In the genomic region with DNA sequence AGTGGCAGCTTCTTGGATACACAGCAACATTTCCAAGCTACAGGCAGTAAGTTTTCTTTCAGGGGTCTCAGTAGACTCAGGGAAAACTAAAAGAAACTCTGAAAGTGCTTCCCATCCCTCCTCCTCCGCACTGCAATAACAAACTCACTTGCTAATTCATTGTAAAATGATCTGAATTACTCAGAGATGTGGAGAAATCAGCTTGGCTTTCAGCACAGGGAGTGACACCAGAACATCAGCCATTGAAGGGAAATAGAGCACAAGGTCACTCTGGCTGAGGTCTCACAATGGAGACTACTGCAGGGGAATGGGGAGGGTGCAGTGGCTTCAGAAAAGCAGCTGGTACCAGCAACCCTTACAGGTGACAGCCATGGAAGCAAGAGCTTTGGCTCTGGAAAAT, we compare ENCODE assay signal across 13 cellular contexts.
A peak's percentile ranks its signal among the peaks of the same experiment; 100 is the strongest.
DNase-seq lines count a peak whose midpoint lies in the region; ATAC-seq, FAIRE-seq and TF ChIP-seq lines count a peak whose summit lies in the region.
"Had no signal": no experiment of that assay in that cellular context is flagged by ENCODE, and none has a peak within 500 bp of the region (broad histone marks: within the 10 kb centered on the region; RNA-seq: fewer than 3 reads in every experiment).

No MANE protein-coding gene starts in this region.

- H3K27ac Mint-ChIP-seq in astrocyte (ENCODE audit: unreplicated experiment) (no peak overlapping the region), osteocyte (ENCODE audit: unreplicated experiment) (peak overlapping the region; percentile 86)
- no peak overlapping the region for H3K27ac Mint-ChIP-seq in activated T-helper 17 cell treated with anti-CD3 and anti-CD28 coated beads, Interleukin-2, amount 50 U/mL, for 72 hours

- WGBS in transverse colon (ENCODE audit: low coverage in 1 of 2), 2 donors: 57 to 84% methylated on average over 1 of the region's 1 CpG

- DNase-seq in astrocyte (ENCODE audit: low read depth) (no peak), fibroblast of villous mesenchyme (ENCODE audit: low read depth) (peak; percentile 41), osteocyte (ENCODE audit: extremely low spot score, unreplicated experiment) (no peak), transverse colon (no peak), mucosa of gallbladder (ENCODE audit: low spot score) (no peak)
- DNase-seq in activated naive CD4-positive, alpha-beta T cell treated with anti-CD3 and anti-CD28 coated beads, Interleukin-2, amount 50 U/mL, for 16 hours: no peak
- DNase-seq: H7, KG1, left colon, NCI-H2171 had no signal

- no peaks in the 10 kb centered on the region for H3K9me3 ChIP-seq in astrocyte (ENCODE audit: insufficient read depth, low read depth, low read length)
- no peaks in the 10 kb centered on the region for H3K9me3 ChIP-seq in transverse colon

- no peaks in the 10 kb centered on the region for H3K27me3 Mint-ChIP-seq in astrocyte (ENCODE audit: low read depth, unreplicated experiment)
- H3K27me3 Mint-ChIP-seq in osteocyte (ENCODE audit: unreplicated experiment): no peaks in the 10 kb centered on the region
- peaks cover 14% of the 10 kb centered on the region for H3K27me3 Mint-ChIP-seq in activated T-helper 17 cell treated with anti-CD3 and anti-CD28 coated beads, Interleukin-2, amount 50 U/mL, for 72 hours

- no peaks in the 10 kb centered on the region for H3K79me2 ChIP-seq in astrocyte (ENCODE audit: insufficient read depth, low read length)

- H3K4me3 Mint-ChIP-seq in astrocyte (ENCODE audit: unreplicated experiment): no peak overlapping the region
- H3K4me3 Mint-ChIP-seq in osteocyte (ENCODE audit: unreplicated experiment): no peak overlapping the region
- H3K4me3 Mint-ChIP-seq in activated T-helper 17 cell treated with anti-CD3 and anti-CD28 coated beads, Interleukin-2, amount 50 U/mL, for 72 hours: no peak overlapping the region

- H3K36me3 Mint-ChIP-seq in astrocyte (ENCODE audit: low read depth, unreplicated experiment): no peaks in the 10 kb centered on the region
- no peaks in the 10 kb centered on the region for H3K36me3 Mint-ChIP-seq in osteocyte (ENCODE audit: unreplicated experiment)
- H3K36me3 Mint-ChIP-seq in activated T-helper 17 cell treated with anti-CD3 and anti-CD28 coated beads, Interleukin-2, amount 50 U/mL, for 72 hours (ENCODE audit: low read depth): no peaks in the 10 kb centered on the region

- H3K9me3 Mint-ChIP-seq in astrocyte (ENCODE audit: unreplicated experiment): peaks cover 8% of the 10 kb centered on the region
- H3K9me3 Mint-ChIP-seq in osteocyte (ENCODE audit: unreplicated experiment): peaks cover 4% of the 10 kb centered on the region
- H3K9me3 Mint-ChIP-seq in activated T-helper 17 cell treated with anti-CD3 and anti-CD28 coated beads, Interleukin-2, amount 50 U/mL, for 72 hours: no peaks in the 10 kb centered on the region

- H2AFZ ChIP-seq in astrocyte (ENCODE audit: low read depth, low read length): no peak overlapping the region

- H3K4me1 Mint-ChIP-seq in astrocyte (ENCODE audit: low read depth, unreplicated experiment) (peaks cover 14% of the 10 kb centered on the region), osteocyte (ENCODE audit: unreplicated experiment) (peaks cover 31% of the 10 kb centered on the region)
- no peaks in the 10 kb centered on the region for H3K4me1 Mint-ChIP-seq in activated T-helper 17 cell treated with anti-CD3 and anti-CD28 coated beads, Interleukin-2, amount 50 U/mL, for 72 hours

- H3K4me3 ChIP-seq in astrocyte (ENCODE audit: insufficient read depth, low read depth, low read length) (no peak overlapping the region), fibroblast of villous mesenchyme (ENCODE audit: low read depth, low read length) (no peak overlapping the region), transverse colon (no peak overlapping the region)

- H3K4me2 ChIP-seq in astrocyte (ENCODE audit: low read length): no peak overlapping the region

- no peaks in the 10 kb centered on the region for H3K36me3 ChIP-seq in astrocyte (ENCODE audit: insufficient read depth, low read length)
- no peaks in the 10 kb centered on the region for H3K36me3 ChIP-seq in transverse colon

- H3K4me1 ChIP-seq in astrocyte (ENCODE audit: insufficient read depth, low read length): peaks cover 31% of the 10 kb centered on the region
- peaks cover 8 to 34% (median 17%) of the 10 kb centered on the region in 4 donors for H3K4me1 ChIP-seq in transverse colon

- H3K9ac ChIP-seq in astrocyte (ENCODE audit: low read length): peak overlapping the region; percentile 4

- no peak for TF ChIP-seq POLR2A in transverse colon (IDR thresholded peaks at IDR 0.05)

- no peaks in the 10 kb centered on the region for H4K20me1 ChIP-seq in astrocyte (ENCODE audit: insufficient read depth, low read length)

- H3K27me3 ChIP-seq in astrocyte (ENCODE audit: insufficient read depth, low read length) (no peaks in the 10 kb centered on the region), transverse colon (no peaks in the 10 kb centered on the region)

- FAIRE-seq in astrocyte (lab: Jason Lieb, UNC): no peak
- FAIRE-seq: GM19239 had no signal

- H3K27ac ChIP-seq in astrocyte (ENCODE audit: low read depth, low read length) (no peak overlapping the region), transverse colon (peak overlapping the region; percentile 72 to 85 (median 74))

- TF ChIP-seq EP300 in transverse colon (IDR thresholded peaks at IDR 0.05; ENCODE audit: low read depth): no peak

- no peak for TF ChIP-seq CTCF in astrocyte (IDR thresholded peaks at IDR 0.05; ENCODE audit: insufficient read depth, low read depth, low read length)
- TF ChIP-seq CTCF in fibroblast of villous mesenchyme (IDR thresholded peaks at IDR 0.05; ENCODE audit: insufficient read depth, low read depth, low read length): no peak
- TF ChIP-seq CTCF in osteocyte (IDR thresholded peaks at IDR 0.05): no peak
- no peak for TF ChIP-seq CTCF in transverse colon (IDR thresholded peaks at IDR 0.05)

- in situ Hi-C loops in transverse colon (cut with MboI; ENCODE audit: low pct_ligation_motif_present in 1 of 4, low pct_unique_long_range_greater_than_20kb in 1 of 4, low sequenced_read_pairs in 3 of 4): no loop called here

- intact Hi-C loops in transverse colon (cut with DNase I; ENCODE audit: low total_unique reads): no loop called here

- no peak for ATAC-seq in GM21528 (IDR thresholded peaks at IDR 0.05; ENCODE audit: low FRiP score, unreplicated experiment)
- no peak for ATAC-seq in activated T-helper 17 cell treated with anti-CD3 and anti-CD28 coated beads, Interleukin-2, amount 50 U/mL, for 72 hours (replicated peaks)
- ATAC-seq: left colon had no signal
